ENCODE assay signal across 8 cellular contexts in genomic region chr3:10192953-10193691, GRCh38. TPM values are rescaled to one million over a fixed set of nuclear protein-coding genes. Genes with fewer than 3 reads are reported as not detected.
A peak's percentile ranks its signal among the peaks of the same experiment; 100 is the strongest.
DNase-seq lines count a peak whose midpoint lies in the region; ATAC-seq lines count a peak whose summit lies in the region.

No MANE protein-coding gene starts in this region.

- DNase-seq in COLO668 (lab: John Stamatoyannopoulos, UW; ENCODE audit: unreplicated experiment) (peak; percentile 62), H4 (ENCODE audit: low spot score) (peak; percentile 84), SW 1271 (lab: John Stamatoyannopoulos, UW) (peak; percentile 54 to 57), astrocyte of the hippocampus (ENCODE audit: low read depth, low spot score) (peak; percentile 94), kidney tubule cell (ENCODE audit: low spot score) (peak; percentile 100), D341Med (ENCODE audit: low spot score) (no peak)
- peak; percentile 31 to 40 (median 37) for DNase-seq in stimulated activated CD4-positive, alpha-beta T cell treated with anti-CD3 and anti-CD28 coated beads, TNF-alpha, amount 100 ng/mL, for 1 hour (ENCODE audit: low read depth in 3 of 3, low spot score in 1 of 3)

- ATAC-seq in GM19328 (IDR thresholded peaks at IDR 0.05; ENCODE audit: unreplicated experiment): no peak

RNA-seq across cellular contexts. Expression of gene IRAK2, which starts 28.4 kb away (rescaled TPM):
- 1.1 and 1.3 TPM in 2 replicates for total RNA-seq in H4 (2014; rRNA removed; shearing (Covaris generic))

RNA-seq across cellular contexts. Expression of gene VHL, which starts 51.5 kb away (rescaled TPM):
- total RNA-seq in H4 (2014; rRNA removed; shearing (Covaris generic)): 21.3 and 22.6 TPM in 2 replicates

RNA-seq across cellular contexts. Expression of gene TATDN2, which starts 55.1 kb away (rescaled TPM):
- total RNA-seq in H4 (2014; rRNA removed; shearing (Covaris generic)): 6.4 and 9.7 TPM in 2 replicates
